ENCODE assay signal across 21 cellular contexts in the genomic region with DNA sequence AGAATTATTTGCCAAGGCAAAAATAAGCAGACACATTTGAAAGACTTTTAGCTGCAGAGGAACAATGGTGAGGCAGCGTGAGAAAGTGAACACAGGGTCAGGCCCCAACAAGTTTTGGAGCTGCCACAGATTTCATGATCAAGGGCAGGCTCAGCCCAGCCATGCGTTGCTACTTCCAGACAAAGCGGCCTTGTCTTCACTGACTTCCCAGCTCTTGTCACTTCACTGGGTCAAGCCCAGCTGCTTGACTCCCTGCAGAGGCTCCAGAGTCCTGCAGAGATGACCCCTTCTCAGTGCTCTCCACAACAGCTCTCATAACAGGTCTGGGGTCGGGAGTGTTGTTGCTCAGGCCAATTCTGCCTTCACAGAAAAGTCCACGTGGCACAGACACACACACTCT. TPM values are rescaled to one million over a fixed set of nuclear protein-coding genes. Genes with fewer than 3 reads are reported as not detected.
A peak's percentile ranks its signal among the peaks of the same experiment; 100 is the strongest.
DNase-seq lines count a peak whose midpoint lies in the region; ATAC-seq and TF ChIP-seq lines count a peak whose summit lies in the region.
"Had no signal": no experiment of that assay in that cellular context is flagged by ENCODE, and none has a peak within 500 bp of the region (broad histone marks: within the 10 kb centered on the region; RNA-seq: fewer than 3 reads in every experiment).

No MANE protein-coding gene starts in this region.

- H3K4me1 ChIP-seq in H9 (ENCODE audit: insufficient read depth, low read length) = peaks cover 8% of the 10 kb centered on the region; the same call in 1 of the 2 replicates
- peaks cover 30% of the 10 kb centered on the region for H3K4me1 ChIP-seq in left ventricle myocardium inferior

- no peaks in the 10 kb centered on the region for H3K36me3 Mint-ChIP-seq in H9 (ENCODE audit: insufficient read depth in 1 of 3, low read depth in 3 of 3)
- H3K36me3 Mint-ChIP-seq: activated naive CD4-positive, alpha-beta T cell treated with anti-CD3 and anti-CD28 coated beads, Interleukin-2, amount 50 U/mL, for 72 hours had no signal

- no peak overlapping the region for H3K4ac ChIP-seq in H9 (ENCODE audit: low read depth, low read length)

- H4K8ac ChIP-seq in H9 (replicated peaks; ENCODE audit: insufficient read length, low read depth, low read length) = no peak overlapping the region

- no peak overlapping the region for H4K5ac ChIP-seq in H9 (ENCODE audit: insufficient read length, low read depth, low read length)

- DNase-seq in H9 (peak; percentile 20), left ventricle myocardium inferior (peak; percentile 46), pons (ENCODE audit: low spot score) (peak; percentile 91)
- DNase-seq in activated T-cell treated with anti-CD3 and anti-CD28 coated beads, Interleukin-2, amount 50 U/mL, for 48 hours = no peak
- DNase-seq: activated CD4-positive, alpha-beta T cell treated with anti-CD3 and anti-CD28 coated beads, Interleukin-2, amount 50 U/mL, for 1 hour; body of pancreas; CD4-positive, alpha-beta T cell; kidney; NCI-H146; NCI-H446 treated with DMSO at 0.1 percent for 48 hours; RPMI8226; stomach; uterus had no signal

- H2BK5ac ChIP-seq in H9 (ENCODE audit: insufficient read length, low read length) = no peak overlapping the region

- no CpG with 5 or more reads among the region's 5 CpGs for WGBS in H9 (ENCODE audit: extremely low coverage, insufficient read length, low lambda C conversion rate)

- H3T11ph ChIP-seq in H9 (ENCODE audit: low read length) = no peak overlapping the region

- H2BK15ac ChIP-seq in H9 (ENCODE audit: low read depth, low read length) = no peak overlapping the region

- H3K4me3 Mint-ChIP-seq in H9 = no peak overlapping the region
- H3K4me3 Mint-ChIP-seq: CD4-positive, alpha-beta T cell; GM23338 had no signal

- TF ChIP-seq CTCF in H9 (conservative IDR thresholded peaks at IDR 0.05) = no peak
- TF ChIP-seq CTCF in left ventricle myocardium inferior (IDR thresholded peaks at IDR 0.05; ENCODE audit: borderline replicate concordance) = no peak

- H3K18ac ChIP-seq in H9 (ENCODE audit: insufficient read length, low read depth, low read length) = no peak overlapping the region

- H3K27ac Mint-ChIP-seq in H9 = no peak overlapping the region
- H3K27ac Mint-ChIP-seq: activated naive CD4-positive, alpha-beta T cell treated with anti-CD3 and anti-CD28 coated beads, Interleukin-2, amount 50 U/mL, for 72 hours; CD4-positive, alpha-beta T cell; GM23338 had no signal

- no peak overlapping the region for H2AFZ ChIP-seq in H9 (ENCODE audit: low read length)
- H2AFZ ChIP-seq: GM23338, hepatocyte had no signal

- H3K4me3 ChIP-seq in left ventricle myocardium inferior = no peak overlapping the region
- H3K4me3 ChIP-seq: body of pancreas, GM23338, hepatocyte, stomach, uterus had no signal

- no peaks in the 10 kb centered on the region for H3K79me1 ChIP-seq in H9 (ENCODE audit: insufficient read depth, low read depth, low read length, poor library complexity, severe bottlenecking)

- H2BK12ac ChIP-seq in H9 (ENCODE audit: insufficient read length, low read depth, low read length) = no peak overlapping the region

- no peak overlapping the region for H4K91ac ChIP-seq in H9 (ENCODE audit: insufficient read length, low read depth, low read length)

- peaks cover 2% of the 10 kb centered on the region for H4K20me1 ChIP-seq in H9 (ENCODE audit: control insufficient read depth, insufficient read depth, insufficient read length)

- no peak overlapping the region for H3K14ac ChIP-seq in H9 (ENCODE audit: insufficient read depth, low read length)

- no peak overlapping the region for H3K4me2 ChIP-seq in H9 (ENCODE audit: insufficient read depth, insufficient read length, low read length)
- H3K4me2 ChIP-seq: GM23338, hepatocyte had no signal

- H3K27me3 ChIP-seq in H9 (ENCODE audit: insufficient read depth, low read length) (no peaks in the 10 kb centered on the region; the same call in 1 of the 2 replicates), left ventricle myocardium inferior (ENCODE audit: low read depth) (no peaks in the 10 kb centered on the region)
- H3K27me3 ChIP-seq: body of pancreas, hepatocyte, stomach, uterus had no signal

- H3K27ac ChIP-seq in H9 (ENCODE audit: insufficient read length, low read depth, low read length) (no peak overlapping the region), cingulate gyrus (ENCODE audit: low read depth, low read length) (peak overlapping the region; percentile 20), left ventricle myocardium inferior (replicated peaks) (peak overlapping the region; percentile 70)
- H3K27ac ChIP-seq: body of pancreas, hepatocyte, stomach, uterus had no signal

- H3K36me3 ChIP-seq in left ventricle myocardium inferior = no peaks in the 10 kb centered on the region
- H3K36me3 ChIP-seq: stomach, uterus had no signal

- H2BK120ac ChIP-seq in H9 (ENCODE audit: low read depth, low read length, poor library complexity, severe bottlenecking) = no peak overlapping the region

- ATAC-seq in GM21825 (IDR thresholded peaks at IDR 0.05; ENCODE audit: unreplicated experiment) (no peak), GM21381 (IDR thresholded peaks at IDR 0.05; ENCODE audit: unreplicated experiment) (no peak), GM18909 (IDR thresholded peaks at IDR 0.05; ENCODE audit: poor library complexity, unreplicated experiment) (no peak)
- ATAC-seq: activated naive CD4-positive, alpha-beta T cell treated with anti-CD3 and anti-CD28 coated beads, Interleukin-2, amount 50 U/mL, for 72 hours; body of pancreas; GM23338; HepG2 had no signal

- H3K23me2 ChIP-seq in H9 (ENCODE audit: insufficient read length, low read depth, low read length, poor library complexity, severe bottlenecking) = no peaks in the 10 kb centered on the region

- H3K9me3 Mint-ChIP-seq in H9 = no peaks in the 10 kb centered on the region
- H3K9me3 Mint-ChIP-seq: activated naive CD4-positive, alpha-beta T cell treated with anti-CD3 and anti-CD28 coated beads, Interleukin-2, amount 50 U/mL, for 72 hours; CD4-positive, alpha-beta T cell; GM23338 had no signal

- intact Hi-C loops in left ventricle myocardium inferior (cut with micrococcal nuclease) = loop anchor here (5.0 kb wide), 1 partner anchor 33 kb away; no protein-coding TSS in a partner anchor

- no peak overlapping the region for H2BK20ac ChIP-seq in H9 (ENCODE audit: low read depth, low read length, poor library complexity, severe bottlenecking)

- no peaks in the 10 kb centered on the region for H3K79me2 ChIP-seq in H9 (ENCODE audit: insufficient read depth, low read length)
- H3K79me2 ChIP-seq: hepatocyte had no signal

- H3K27me3 Mint-ChIP-seq in H9 (ENCODE audit: low read depth) = peaks cover 19% of the 10 kb centered on the region
- H3K27me3 Mint-ChIP-seq: CD4-positive, alpha-beta T cell had no signal

- no peak overlapping the region for H3K23ac ChIP-seq in H9 (ENCODE audit: insufficient read length, low read depth, low read length)

- H3K4me1 Mint-ChIP-seq in H9 = peaks cover 44 to 45% of the 10 kb centered on the region in 2 experiments

- H3K9me3 ChIP-seq in H9 (ENCODE audit: control insufficient read depth, low read depth, low read length) (no peaks in the 10 kb centered on the region), left ventricle myocardium inferior (replicated peaks) (no peaks in the 10 kb centered on the region)
- H3K9me3 ChIP-seq: body of pancreas, stomach, uterus had no signal

- H3K9ac ChIP-seq in H9 (ENCODE audit: extremely low read depth, insufficient read length, low read length) = no peak overlapping the region

- H3K56ac ChIP-seq in H9 (ENCODE audit: insufficient read length, low read depth, low read length) = no peak overlapping the region

- no peak overlapping the region for H2AK5ac ChIP-seq in H9 (ENCODE audit: insufficient read length, low read length)

RNA-seq across cellular contexts. Expression of gene HHAT, which starts 35.8 kb away (rescaled TPM):
- total RNA-seq in H9 (2021) (0.48 and 0.83 TPM in 2 replicates), left ventricle myocardium inferior (2.1 TPM)

Comparison
In these comparisons a context has a peak if more than half of its experiments do, and no peak if none do; other contexts are left out.
1. DNase-seq: peak in H9 (single experiment), left ventricle myocardium inferior (single experiment) and pons (single experiment); none in activated T-cell treated with anti-CD3 and anti-CD28 coated beads, Interleukin-2, amount 50 U/mL, for 48 hours (0 of 2).